ENCODE assay signal across 9 cellular contexts in genomic region chr19:50136603-50137365, GRCh38. TPM values are rescaled to one million over a fixed set of nuclear protein-coding genes. Genes with fewer than 3 reads are reported as not detected.
DNase-seq lines count a peak whose midpoint lies in the region; ATAC-seq, FAIRE-seq and TF ChIP-seq lines count a peak whose summit lies in the region.
"Not testable (repeated sequence)": the region's sequence is repeated elsewhere in the genome, so short reads cannot be mapped to it uniquely, and the experiment has no call there.
"Had no signal": no experiment of that assay in that cellular context is flagged by ENCODE, and none has a peak within 500 bp of the region (broad histone marks: within the 10 kb centered on the region; RNA-seq: fewer than 3 reads in every experiment).

No MANE protein-coding gene starts in this region.

- H3F3A ChIP-seq in SU-DHL-6 (ENCODE audit: insufficient read depth): not testable (repeated sequence)

- H3K9me3 Mint-ChIP-seq in Calu3 (ENCODE audit: low read depth, unreplicated experiment): not testable (repeated sequence)

- not testable (repeated sequence) for H3K79me2 ChIP-seq in KMS-11 (ENCODE audit: insufficient read depth, low read depth); SU-DHL-6 (ENCODE audit: insufficient read depth, low read length); K562 (ENCODE audit: control insufficient read depth, insufficient read depth, low read length)

- DNase-seq in Calu3 (peak; percentile 20), left cardiac atrium (peak; percentile 28), mucosa of descending colon (peak in 2 of 3 donors; percentile 36 to 61), retina (peak; percentile 53), upper lobe of right lung (peak; percentile 70)
- DNase-seq in K562 (ENCODE audit: extremely low read depth in 1 of 4, low spot score in 3 of 4): not testable (repeated sequence)

- H3K9me3 ChIP-seq in SU-DHL-6 (ENCODE audit: insufficient read depth, low read length); K562 (replicated peaks; ENCODE audit: control insufficient read depth, insufficient read depth, low read depth, low read length); mucosa of descending colon; upper lobe of right lung: not testable (repeated sequence)

- in situ Hi-C loops in K562 (cut with MboI): loop anchor here (5.0 kb wide), 1 partner anchor 39 kb away; no protein-coding TSS in a partner anchor

- H3K36me3 Mint-ChIP-seq in Calu3 (ENCODE audit: insufficient read depth, unreplicated experiment): not testable (repeated sequence)

- H3K27me3 ChIP-seq in KMS-11 (ENCODE audit: insufficient read depth, low read depth) (peaks cover 24% of the 10 kb centered on the region), upper lobe of right lung (peaks cover 13% of the 10 kb centered on the region)
- not testable (repeated sequence) for H3K27me3 ChIP-seq in SU-DHL-6 (ENCODE audit: low read length); K562 (ENCODE audit: control insufficient read depth in 2 of 2, insufficient read depth in 2 of 2, low read length in 2 of 2)

- H3K4me2 ChIP-seq in KMS-11: peak overlapping the region; percentile 26; the same call in 1 of the 2 replicates
- H3K4me2 ChIP-seq in SU-DHL-6 (ENCODE audit: low read depth, low read length, poor library complexity, severe bottlenecking): peak overlapping the region; percentile 29
- 0 out of 2 replicates have a peak overlapping the region, but pooled peaks have one; percentile 14 for H3K4me2 ChIP-seq in K562 (ENCODE audit: insufficient read depth, low read length)

- CTCF ChIA-PET in Calu3 (lab: Charles Lee): interaction anchor here (1.2 kb wide), 1 partner anchor 208 kb away, joined by 3 read pairs; the partner anchor contains the start of genes ATF5 and NUP62
- CTCF ChIA-PET in K562 (lab: Yijun Ruan, JAX; ENCODE audit: low intra/inter-chr PET ratio): interaction anchor here (0.6 to 0.7 kb wide), 2 partner anchors 610 to 667 kb away, joined by 4 to 5 read pairs; no protein-coding TSS in a partner anchor

- TF ChIP-seq POLR2A in K562 (conservative IDR thresholded peaks at IDR 0.05): not testable (repeated sequence)

- TF ChIP-seq EP300 in K562 (IDR thresholded peaks at IDR 0.05; ENCODE audit: low read length): not testable (repeated sequence)

- intact Hi-C loops in Calu3 (cut with micrococcal nuclease; ENCODE audit: unreplicated experiment); K562 (cut with micrococcal nuclease); left cardiac atrium (cut with DNase I); mucosa of descending colon (cut with DNase I, micrococcal nuclease); upper lobe of right lung (cut with DNase I): not testable (repeated sequence)

- not testable (repeated sequence) for H3K4me3 Mint-ChIP-seq in Calu3 (ENCODE audit: low read depth, unreplicated experiment)

- not testable (repeated sequence) for TF ChIP-seq RAD21 in K562 (CRISPR knock-in tag; conservative IDR thresholded peaks at IDR 0.05 in 1 of 2, IDR thresholded peaks at IDR 0.05 in 1 of 2)

- not testable (repeated sequence) for H3K9me1 ChIP-seq in K562 (ENCODE audit: control insufficient read depth, insufficient read depth, low read length)

- not testable (repeated sequence) for H3K36me3 ChIP-seq in KMS-11 (ENCODE audit: insufficient read depth); SU-DHL-6 (ENCODE audit: low read length); K562 (ENCODE audit: control insufficient read depth, insufficient read depth, low read length); mucosa of descending colon (ENCODE audit: low read depth); upper lobe of right lung

- 14% methylated on average over 18 of the region's 23 CpGs for WGBS in K562 (ENCODE audit: insufficient coverage, low coverage, missing lambda C conversion rate)

- not testable (repeated sequence) for H3K9me2 ChIP-seq in SU-DHL-6 (replicated peaks; ENCODE audit: insufficient read depth, low read length)

- H3K9ac ChIP-seq in KMS-11; SU-DHL-6 (ENCODE audit: low read length); K562 (ENCODE audit: insufficient read depth in 1 of 2, low read depth in 2 of 2, low read length in 2 of 2): not testable (repeated sequence)

- not testable (repeated sequence) for H3K27me3 Mint-ChIP-seq in Calu3 (ENCODE audit: unreplicated experiment)

- H3K4me1 ChIP-seq in KMS-11 (ENCODE audit: low read depth, poor library complexity, severe bottlenecking): peaks cover 12% of the 10 kb centered on the region
- not testable (repeated sequence) for H3K4me1 ChIP-seq in K562 (replicated peaks in 1 of 2; ENCODE audit: control insufficient read depth in 2 of 2, insufficient read depth in 2 of 2, low read length in 2 of 2); mucosa of descending colon (ENCODE audit: low read depth); upper lobe of right lung

- POLR2A ChIA-PET in K562 (lab: Yijun Ruan, JAX): not testable (repeated sequence)

- H4K20me1 ChIP-seq in KMS-11 (ENCODE audit: insufficient read depth); SU-DHL-6 (ENCODE audit: low read depth, low read length); K562 (replicated peaks; ENCODE audit: control insufficient read depth, insufficient read depth, low read length): not testable (repeated sequence)

- not testable (repeated sequence) for TF ChIP-seq CTCF in Calu3 (IDR thresholded peaks at IDR 0.05; ENCODE audit: unreplicated experiment); KMS-11 (conservative IDR thresholded peaks at IDR 0.05; ENCODE audit: low read depth, low read length); SU-DHL-6 (IDR thresholded peaks at IDR 0.05; ENCODE audit: insufficient read depth, low read length, poor library complexity, severe bottlenecking); mucosa of descending colon (IDR thresholded peaks at IDR 0.05)
- TF ChIP-seq CTCF in K562 (IDR thresholded peaks at IDR 0.05 in 2 of 3, conservative IDR thresholded peaks at IDR 0.05 in 1 of 3; ENCODE audit: insufficient read depth in 2 of 3, low read depth in 1 of 3, low read length in 3 of 3): 0 out of 6 replicates have a peak, but pooled peaks of 1 of the 3 experiments have one; percentile 3
- TF ChIP-seq CTCF in upper lobe of right lung (IDR thresholded peaks at IDR 0.05): peak; percentile 19

- H3K27ac ChIP-seq in KMS-11; SU-DHL-6 (ENCODE audit: low read depth, low read length); K562 (ENCODE audit: extremely low read depth, low read depth, low read length); upper lobe of right lung: not testable (repeated sequence)

- not testable (repeated sequence) for FAIRE-seq in K562 (lab: Jason Lieb, UNC)

- not testable (repeated sequence) for H2AFZ ChIP-seq in KMS-11 (ENCODE audit: low read depth); SU-DHL-6 (ENCODE audit: low read depth, low read length, severe bottlenecking); K562 (ENCODE audit: low read depth, low read length)

- not testable (repeated sequence) for H3K4me3 ChIP-seq in KMS-11 (IDR thresholded peaks at IDR 0.05; ENCODE audit: insufficient read depth, low read depth, low read length); SU-DHL-6 (ENCODE audit: insufficient read depth, low read length, poor library complexity, severe bottlenecking); K562; mucosa of descending colon; upper lobe of right lung

- not testable (repeated sequence) for ATAC-seq in K562, left cardiac atrium, mucosa of descending colon
- ATAC-seq in upper lobe of right lung: peak; percentile 36

- H3K4me1 Mint-ChIP-seq in Calu3 (ENCODE audit: low read depth, unreplicated experiment): not testable (repeated sequence)

- not testable (repeated sequence) for BruUV-seq in Calu3 (replicated peaks; lab: Mats Ljungman, UMichigan); K562 (replicated peaks; lab: Mats Ljungman, UMichigan)

- not testable (repeated sequence) for H3K27ac Mint-ChIP-seq in Calu3 (ENCODE audit: unreplicated experiment)

RNA-seq across cellular contexts. Expression of gene IZUMO2, which starts 26.3 kb away (rescaled TPM):
- total RNA-seq in Calu3 (2022) (not detected in 2 replicates), K562 (2014; rRNA removed) (not detected in 2 replicates), K562 (2014; rRNA removed; fragmentation: Illumina TruSeq; extraction: Trizol) (not detected in 2 replicates), K562 (2015; rRNA removed; fragmentation: Illumina TruSeq; extraction: Trizol) (not detected in 2 replicates), K562 (2021) (not detected in 2 replicates), left cardiac atrium (not detected), mucosa of descending colon (not detected), upper lobe of right lung (not detected)
- not detected in 2 replicates for total RNA-seq in K562 (2011; cell fraction: chromatin; rRNA removed; ENCODE audit: low replicate concordance)
- not detected in 2 replicates for total RNA-seq in K562 (2011; cell fraction: nucleolus; rRNA removed)
- total RNA-seq in K562 (2011; cell fraction: nucleoplasm; rRNA removed): not detected in 2 replicates
- polyA plus RNA-seq in K562 (2011; rRNA removed) (not detected in 2 replicates), K562 (2014; fragmentation: Illumina TruSeq; extraction: Trizol) (not detected in 2 replicates), K562 (2014; fragmentation: Nextera tagmentation; extraction: Ambion mirVana) (not detected), K562 (2014; rRNA removed) (not detected in 2 replicates)
- not detected in 2 replicates for polyA plus RNA-seq in K562 (2011; cell fraction: cytosol; rRNA removed)
- polyA plus RNA-seq in K562 (2011; cell fraction: nucleus; rRNA removed): not detected in 2 replicates
- polyA plus RNA-seq in K562 (2012): not detected in 2 replicates
- not detected in 2 replicates for polyA minus RNA-seq in K562 (2011; rRNA and poly(A)+ RNA removed)
- polyA minus RNA-seq in K562 (2011; cell fraction: cytosol; rRNA and poly(A)+ RNA removed): not detected in 2 replicates
- not detected in 2 replicates for polyA minus RNA-seq in K562 (2011; cell fraction: nucleus; rRNA and poly(A)+ RNA removed)
- total RNA-seq: uterus had no signal
